28 cellular contexts compared by ENCODE assay signal in the genomic region with DNA sequence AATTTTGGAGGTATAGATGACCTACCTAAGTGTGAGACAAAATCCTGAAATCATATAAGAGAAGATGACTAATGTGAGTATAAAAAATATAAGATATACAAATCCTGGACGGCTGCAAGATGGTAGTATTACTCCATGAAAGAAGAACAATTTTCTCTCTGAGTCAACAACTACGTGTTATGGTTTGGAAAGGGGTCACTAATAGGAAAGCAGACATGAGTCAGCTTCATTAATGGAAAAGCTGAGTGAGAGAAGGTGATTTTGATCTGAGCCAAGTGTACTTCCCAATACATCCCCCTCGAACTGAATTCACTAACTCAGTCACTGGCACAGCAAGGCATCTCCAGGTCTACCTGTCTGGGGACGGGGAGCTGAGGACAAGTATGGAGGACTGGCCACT. TPM values are rescaled to one million over a fixed set of nuclear protein-coding genes. Genes with fewer than 3 reads are reported as not detected.
A peak's percentile ranks its signal among the peaks of the same experiment; 100 is the strongest.
DNase-seq lines count a peak whose midpoint lies in the region; ATAC-seq and TF ChIP-seq lines count a peak whose summit lies in the region.
"Had no signal": no experiment of that assay in that cellular context is flagged by ENCODE, and none has a peak within 500 bp of the region (broad histone marks: within the 10 kb centered on the region; RNA-seq: fewer than 3 reads in every experiment).

No MANE protein-coding gene starts in this region.

- 67 to 69% methylated on average over 4 of the region's 4 CpGs for WGBS in heart right ventricle, 2 donors

- H3K4me1 Mint-ChIP-seq in activated T-cell treated with anti-CD3 and anti-CD28 coated beads, Interleukin-2, amount 50 U/mL, for 72 hours (ENCODE audit: low read depth): peaks cover 29% of the 10 kb centered on the region
- peaks cover 7% of the 10 kb centered on the region for H3K4me1 Mint-ChIP-seq in activated T-helper 17 cell treated with anti-CD3 and anti-CD28 coated beads, Interleukin-2, amount 50 U/mL, for 72 hours

- TF ChIP-seq POLR2A in erythroblast (IDR thresholded peaks at IDR 0.05; ENCODE audit: low read length): no peak

- peak overlapping the region; percentile 48 for H3K27ac Mint-ChIP-seq in activated T-cell treated with anti-CD3 and anti-CD28 coated beads, Interleukin-2, amount 50 U/mL, for 72 hours
- peak overlapping the region; percentile 67 for H3K27ac Mint-ChIP-seq in activated T-helper 17 cell treated with anti-CD3 and anti-CD28 coated beads, Interleukin-2, amount 50 U/mL, for 72 hours
- H3K27ac Mint-ChIP-seq: activated CD4-positive, alpha-beta T cell treated with anti-CD3 and anti-CD28 coated beads, Interleukin-2, amount 10 ng/mL, durations not matched to agents 24 days and 14 days; H9; IgD-negative memory B cell; nephron progenitor cell had no signal

- no peaks in the 10 kb centered on the region for H3K9me3 Mint-ChIP-seq in activated T-cell treated with anti-CD3 and anti-CD28 coated beads, Interleukin-2, amount 50 U/mL, for 72 hours
- H3K9me3 Mint-ChIP-seq in activated T-helper 17 cell treated with anti-CD3 and anti-CD28 coated beads, Interleukin-2, amount 50 U/mL, for 72 hours: no peaks in the 10 kb centered on the region
- H3K9me3 Mint-ChIP-seq: activated CD4-positive, alpha-beta T cell treated with anti-CD3 and anti-CD28 coated beads, Interleukin-2, amount 10 ng/mL, durations not matched to agents 24 days and 14 days; central memory CD8-positive, alpha-beta T cell; H9; nephron progenitor cell had no signal

- H3K27ac ChIP-seq in fibroblast of lung (ENCODE audit: insufficient read depth, low read length) (no peak overlapping the region), heart right ventricle (no peak overlapping the region)
- H3K27ac ChIP-seq: skin epidermis, upper lobe of right lung had no signal

- H3K9me3 ChIP-seq in fibroblast of lung (ENCODE audit: control insufficient read depth, insufficient read depth, low read depth, low read length): no peaks in the 10 kb centered on the region
- no peaks in the 10 kb centered on the region for H3K9me3 ChIP-seq in heart right ventricle
- H3K9me3 ChIP-seq: adrenal gland, upper lobe of right lung had no signal

- no peaks in the 10 kb centered on the region for H3K27me3 Mint-ChIP-seq in activated T-cell treated with anti-CD3 and anti-CD28 coated beads, Interleukin-2, amount 50 U/mL, for 72 hours (ENCODE audit: low read depth)
- no peaks in the 10 kb centered on the region for H3K27me3 Mint-ChIP-seq in activated T-helper 17 cell treated with anti-CD3 and anti-CD28 coated beads, Interleukin-2, amount 50 U/mL, for 72 hours
- H3K27me3 Mint-ChIP-seq: central memory CD8-positive, alpha-beta T cell; IgD-negative memory B cell had no signal

- no peak overlapping the region for H3K9ac ChIP-seq in fibroblast of lung (ENCODE audit: insufficient read depth, low read length)

- ATAC-seq in activated T-cell treated with anti-CD3 and anti-CD28 coated beads, Interleukin-2, amount 50 U/mL, for 72 hours (replicated peaks in 1 of 2): no peak
- peak; percentile 37 for ATAC-seq in activated T-helper 17 cell treated with anti-CD3 and anti-CD28 coated beads, Interleukin-2, amount 50 U/mL, for 72 hours (replicated peaks)
- ATAC-seq in heart right ventricle: no peak
- ATAC-seq: left cardiac atrium, upper lobe of right lung had no signal

- H4K20me1 ChIP-seq in fibroblast of lung (ENCODE audit: control insufficient read depth, extremely low read depth, insufficient read depth, low read length): no peaks in the 10 kb centered on the region

- H3K4me3 ChIP-seq in fibroblast of lung (replicated peaks in 1 of 4; ENCODE audit: control extremely low read depth in 1 of 4, insufficient read depth in 1 of 4, low read depth in 3 of 4, low read length in 4 of 4) (no peak overlapping the region), heart right ventricle (no peak overlapping the region)
- H3K4me3 ChIP-seq: adrenal gland, skin epidermis, upper lobe of right lung had no signal

- intact Hi-C loops in heart right ventricle (cut with DNase I): loop anchor here in 6 of 10 donors (5.0 to 10.0 kb wide), 4 partner anchors 79 to 371 kb away; a partner anchor contains a TSS

- no peak overlapping the region for H2AFZ ChIP-seq in fibroblast of lung (ENCODE audit: low read length)

- no peak for TF ChIP-seq CTCF in fibroblast of lung (conservative IDR thresholded peaks at IDR 0.05 in 1 of 2, IDR thresholded peaks at IDR 0.05 in 1 of 2; ENCODE audit: low read depth in 1 of 2, low read length in 2 of 2)
- no peak for TF ChIP-seq CTCF in heart right ventricle (IDR thresholded peaks at IDR 0.05)

- H3K36me3 Mint-ChIP-seq in activated T-cell treated with anti-CD3 and anti-CD28 coated beads, Interleukin-2, amount 50 U/mL, for 72 hours (ENCODE audit: insufficient read depth in 2 of 2): no peaks in the 10 kb centered on the region
- H3K36me3 Mint-ChIP-seq in activated T-helper 17 cell treated with anti-CD3 and anti-CD28 coated beads, Interleukin-2, amount 50 U/mL, for 72 hours (ENCODE audit: low read depth): no peaks in the 10 kb centered on the region
- H3K36me3 Mint-ChIP-seq: IgD-negative memory B cell had no signal

- H3K4me1 ChIP-seq in fibroblast of lung (ENCODE audit: control insufficient read depth, extremely low read depth, insufficient read depth, low read length) (peaks cover 2% of the 10 kb centered on the region), heart right ventricle (peaks cover 0 to 10% (median 0%) of the 10 kb centered on the region in 9 donors)

- no peaks in the 10 kb centered on the region for H3K79me2 ChIP-seq in fibroblast of lung (ENCODE audit: control insufficient read depth, insufficient read depth, low read length)

- no peaks in the 10 kb centered on the region for H3K27me3 ChIP-seq in fibroblast of lung (ENCODE audit: control insufficient read depth, insufficient read depth, low read length)
- H3K27me3 ChIP-seq in heart right ventricle: peaks cover 0 to 9% (median 0%) of the 10 kb centered on the region in 7 donors
- H3K27me3 ChIP-seq: adrenal gland, upper lobe of right lung had no signal

- no peak for DNase-seq in activated T-cell treated with anti-CD3 and anti-CD28 coated beads, Interleukin-2, amount 50 U/mL, for 72 hours
- DNase-seq in activated T-cell treated with anti-CD3 and anti-CD28 coated beads, Interleukin-2, amount 50 U/mL, for 1 hour: no peak
- peak; percentile 67 to 81 for DNase-seq in fibroblast of lung (ENCODE audit: low read depth in 2 of 2)
- no peak for DNase-seq in erythroblast (lab: John Stamatoyannopoulos, UW)
- DNase-seq in NCI-H2171 (lab: John Stamatoyannopoulos, UW): no peak
- no peak for DNase-seq in DMS 273 (lab: John Stamatoyannopoulos, UW; ENCODE audit: unreplicated experiment)
- no peak for DNase-seq in heart right ventricle
- DNase-seq: activated CD4-positive, alpha-beta T cell treated with anti-CD3 and anti-CD28 coated beads, Interleukin-2, amount 10 ng/mL, durations not matched to agents 24 days and 14 days; activated gamma-delta T cell treated with Interleukin-2 at 50 U/mL for 16 hours; adrenal gland; C1 segment of cervical spinal cord; effector memory CD4-positive, alpha-beta T cell; foreskin melanocyte; H9; hypothalamus; left cardiac atrium; midbrain; NCI-H1092; NCI-H2081; NCI-H510A treated with DMSO at 0.1 percent for 48 hours; nephron progenitor cell; stimulated activated CD4-positive, alpha-beta T cell treated with anti-CD3 and anti-CD28 coated beads, Interleukin-4, amount 100 ng/mL, for 1 hour; upper lobe of right lung had no signal

- H3K36me3 ChIP-seq in fibroblast of lung (ENCODE audit: control insufficient read depth, insufficient read depth, low read length) (no peaks in the 10 kb centered on the region), heart right ventricle (no peaks in the 10 kb centered on the region)
- H3K36me3 ChIP-seq: adrenal gland, upper lobe of right lung had no signal

- H3K4me3 Mint-ChIP-seq in activated T-cell treated with anti-CD3 and anti-CD28 coated beads, Interleukin-2, amount 50 U/mL, for 72 hours: no peak overlapping the region
- no peak overlapping the region for H3K4me3 Mint-ChIP-seq in activated T-helper 17 cell treated with anti-CD3 and anti-CD28 coated beads, Interleukin-2, amount 50 U/mL, for 72 hours
- H3K4me3 Mint-ChIP-seq: activated CD4-positive, alpha-beta T cell treated with anti-CD3 and anti-CD28 coated beads, Interleukin-2, amount 10 ng/mL, durations not matched to agents 24 days and 14 days; central memory CD8-positive, alpha-beta T cell; H9; IgD-negative memory B cell; nephron progenitor cell had no signal

- H3K4me2 ChIP-seq in fibroblast of lung (ENCODE audit: extremely low read depth, insufficient read depth, low read length): no peak overlapping the region

RNA-seq across cellular contexts. Expression of a gene that starts 20.1 kb away (rescaled TPM):
- 10 to 100 TPM; 35.0 to 38.9 TPM for total RNA-seq in activated T-cell treated with anti-CD3 and anti-CD28 coated beads, Interleukin-2, amount 50 U/mL, for 72 hours
- total RNA-seq in activated T-helper 17 cell treated with anti-CD3 and anti-CD28 coated beads, Interleukin-2, amount 50 U/mL, for 72 hours: 10 to 100 TPM; 21.0 to 44.5 TPM
- 13.1 and 18.8 TPM in 2 replicates for total RNA-seq in fibroblast of lung
- polyA plus RNA-seq in fibroblast of lung: 10.1 and 11.9 TPM in 2 replicates
- 7.4 and 8.7 TPM in 2 replicates for polyA plus RNA-seq in fibroblast of lung (2012)
- polyA minus RNA-seq in fibroblast of lung (ENCODE audit: low replicate concordance): 18.8 and 19.8 TPM in 2 replicates
- total RNA-seq in heart right ventricle: 10 to 100 TPM in 7 of 10 donors, 1 to 10 TPM in 3; 9.1 to 15.8 (median 12.4) TPM
- polyA plus RNA-seq in heart right ventricle: 1 to 10 TPM; 2.4 to 4.0 TPM

RNA-seq across cellular contexts. Expression of a gene that starts 20.7 kb away (rescaled TPM):
- total RNA-seq in activated T-cell treated with anti-CD3 and anti-CD28 coated beads, Interleukin-2, amount 50 U/mL, for 72 hours: 1 to 10 TPM; 2.4 to 4.8 TPM
- 1 to 10 TPM; 1.4 to 3.0 TPM for total RNA-seq in activated T-helper 17 cell treated with anti-CD3 and anti-CD28 coated beads, Interleukin-2, amount 50 U/mL, for 72 hours
- total RNA-seq in fibroblast of lung: under 0.01 TPM in 1 of 2 replicates, not detected in the other
- 0.06 and 0.24 TPM in 2 replicates for polyA plus RNA-seq in fibroblast of lung
- 0.05 and 0.07 TPM in 2 replicates for polyA plus RNA-seq in fibroblast of lung (2012)
- polyA minus RNA-seq in fibroblast of lung (ENCODE audit: low replicate concordance): not detected in 2 replicates
- total RNA-seq in heart right ventricle: under 1 TPM in 1 of 10 donors, not detected in 9; 0.72 TPM
- under 1 TPM in 1 of 2 donors, not detected in 1; 0.03 TPM for polyA plus RNA-seq in heart right ventricle
- total RNA-seq: posterior vena cava had no signal

Comparison
In these comparisons a context has a peak if more than half of its experiments do, and no peak if none do; other contexts are left out.
1. DNase-seq: peak in fibroblast of lung (2 of 2); none in activated T-cell treated with anti-CD3 and anti-CD28 coated beads, Interleukin-2, amount 50 U/mL, for 72 hours (0 of 2), activated T-cell treated with anti-CD3 and anti-CD28 coated beads, Interleukin-2, amount 50 U/mL, for 1 hour (single experiment), erythroblast (0 of 2), NCI-H2171 (single experiment), DMS 273 (single experiment) and heart right ventricle (0 of 2).